In the genomic region with DNA sequence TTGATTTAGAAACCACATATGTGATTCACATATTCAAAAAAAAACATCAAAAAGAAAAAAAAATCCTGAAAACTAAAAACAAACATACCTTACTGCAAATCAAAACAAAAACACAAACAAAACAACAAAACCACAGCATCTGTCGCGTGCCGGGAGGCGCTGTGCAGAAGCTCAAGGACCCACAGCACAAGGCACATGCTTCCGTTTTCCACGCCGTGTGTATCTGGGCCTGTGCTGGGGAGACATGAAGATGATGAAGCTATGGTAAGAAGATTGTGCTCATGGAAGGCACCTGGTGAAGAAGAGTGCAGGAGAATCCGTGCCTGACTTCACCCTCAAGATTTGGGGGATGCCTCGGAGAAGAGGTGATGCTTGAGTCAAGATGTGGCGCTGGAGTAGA, we compare ENCODE assay signal across 34 cellular contexts.
"Had no signal": no experiment of that assay in that cellular context is flagged by ENCODE, and none has a peak within 500 bp of the region (broad histone marks: within the 10 kb centered on the region; RNA-seq: fewer than 3 reads in every experiment).

No MANE protein-coding gene starts in this region.

- H3K27me3 ChIP-seq: MG63 had no signal

- H3K27ac ChIP-seq: KMS-11 had no signal

- DNase-seq: Karpas-422, Kasumi-1, MG63, MM.1S, MV-4-11, NCI-H1048, NCI-H1092, NCI-H1092 treated with DMSO at 0.1 percent for 48 hours, NCI-H1105, NCI-H1105 treated with DMSO at 0.1 percent for 48 hours, NCI-H1417, NCI-H1417 treated with DMSO at 0.1 percent for 48 hours, NCI-H1436, NCI-H1436 treated with DMSO at 0.1 percent for 48 hours, NCI-H146, NCI-H1694, NCI-H1694 treated with DMSO at 0.1 percent for 48 hours, NCI-H187, NCI-H187 treated with DMSO at 0.1 percent for 48 hours, NCI-H1930, NCI-H2029, NCI-H2029 treated with DMSO at 0.1 percent for 48 hours, NCI-H2081, NCI-H2081 treated with DMSO at 0.1 percent for 48 hours, NCI-H2107, NCI-H2171, NCI-H2171 treated with DMSO at 0.1 percent for 48 hours, NCI-H2227 treated with DMSO at 0.1 percent for 48 hours, NCI-H226, NCI-H345, NCI-H446, NCI-H446 treated with DMSO at 0.1 percent for 48 hours, NCI-H510A had no signal

- H3K4me3 ChIP-seq: MG63 had no signal

- H3K36me3 ChIP-seq: MG63 had no signal
